In the genomic region with DNA sequence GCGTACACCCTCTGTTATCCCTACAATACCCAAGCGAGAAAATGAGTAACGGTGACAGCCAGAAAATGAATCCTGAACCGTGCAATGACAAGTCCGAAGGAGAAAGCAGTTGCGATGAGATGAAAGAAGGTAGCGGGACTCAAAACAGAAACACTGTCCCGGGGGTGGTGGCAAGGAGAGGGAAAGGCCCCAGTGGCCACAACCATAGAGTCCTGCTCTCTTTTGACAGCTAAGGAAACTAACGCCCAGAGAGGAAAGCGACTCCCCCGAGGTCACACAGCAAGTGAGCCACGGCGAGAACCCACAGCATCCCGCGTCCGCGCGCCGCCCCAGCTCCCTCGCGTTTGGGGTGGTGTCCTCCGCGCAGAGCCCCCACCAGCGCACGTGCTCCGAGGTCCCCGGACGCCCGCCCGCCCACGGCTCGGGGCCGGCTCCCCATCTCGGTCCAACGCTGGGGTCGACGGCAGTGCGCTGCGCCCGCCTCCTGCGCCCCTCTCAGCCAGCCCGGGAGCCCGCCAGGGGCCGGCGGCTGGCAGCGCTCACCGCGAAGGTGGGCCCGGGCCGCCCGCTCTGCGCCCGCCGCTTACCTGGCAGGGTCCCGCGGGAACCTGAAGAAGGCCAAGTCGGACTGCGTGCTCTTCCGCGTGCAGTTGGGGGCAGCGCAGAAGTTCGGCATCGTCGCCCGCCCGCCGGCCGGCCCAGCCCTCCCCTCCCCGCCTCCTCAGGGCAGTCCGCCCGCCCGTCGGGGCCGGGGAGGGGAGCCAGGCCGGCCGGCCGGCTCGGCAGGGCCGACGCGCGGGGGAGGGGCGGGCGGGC, we compare ENCODE assay signal across 9 cellular contexts. TPM values are rescaled to one million over a fixed set of nuclear protein-coding genes. Genes with fewer than 3 reads are reported as not detected.
DNase-seq lines count a peak whose midpoint lies in the region; ATAC-seq, FAIRE-seq and TF ChIP-seq lines count a peak whose summit lies in the region.
"Had no signal": no experiment of that assay in that cellular context is flagged by ENCODE, and none has a peak within 500 bp of the region (broad histone marks: within the 10 kb centered on the region; RNA-seq: fewer than 3 reads in every experiment).

No MANE protein-coding gene starts in this region.

- peak overlapping the region; percentile 92 for H3K4me3 Mint-ChIP-seq in Caco-2 (ENCODE audit: unreplicated experiment)
- H3K4me3 Mint-ChIP-seq in activated CD8-positive, alpha-beta T cell treated with anti-CD3 and anti-CD28 coated beads, Interleukin-2, amount 10 ng/mL, durations not matched to agents 7 days and 5 days: peak overlapping the region; percentile 94

- CTCF ChIA-PET in Caco-2 (lab: Charles Lee) (no interaction called here), endothelial cell of umbilical vein (lab: Charles Lee) (no interaction called here)
- CTCF ChIA-PET in activated CD8-positive, alpha-beta T cell treated with anti-CD3 and anti-CD28 coated beads, Interleukin-2, amount 10 ng/mL, durations not matched to agents 7 days and 5 days (lab: Charles Lee): interaction anchor here (1.1 kb wide), 1 partner anchor 173 kb away, joined by 5 read pairs; no protein-coding TSS in a partner anchor

- no peak for TF ChIP-seq CTCF in Caco-2 (IDR thresholded peaks at IDR 0.05; ENCODE audit: insufficient read depth in 1 of 2, low read depth in 1 of 2, low read length in 1 of 2, severe bottlenecking in 1 of 2, unreplicated experiment in 1 of 2)
- no peak for TF ChIP-seq CTCF in endothelial cell of umbilical vein (IDR thresholded peaks at IDR 0.05; ENCODE audit: extremely low read depth in 1 of 2, insufficient read depth in 1 of 2, low read depth in 1 of 2, low read length in 2 of 2)

- dilution Hi-C loops in endothelial cell of umbilical vein (cut with MboI; ENCODE audit: extremely low pct_ligation_motif_present, low sequenced_read_pairs): no loop called here

- H3K4me1 Mint-ChIP-seq in Caco-2 (ENCODE audit: low read depth, unreplicated experiment): peaks cover 33% of the 10 kb centered on the region
- peaks cover 48% of the 10 kb centered on the region for H3K4me1 Mint-ChIP-seq in activated CD8-positive, alpha-beta T cell treated with anti-CD3 and anti-CD28 coated beads, Interleukin-2, amount 10 ng/mL, durations not matched to agents 7 days and 5 days (ENCODE audit: low read depth)

- H3K9me2 ChIP-seq in Karpas-422 (replicated peaks; ENCODE audit: insufficient read depth, low read length): no peaks in the 10 kb centered on the region

- H3K9me3 Mint-ChIP-seq in Caco-2 (ENCODE audit: unreplicated experiment): no peaks in the 10 kb centered on the region
- H3K9me3 Mint-ChIP-seq in activated CD8-positive, alpha-beta T cell treated with anti-CD3 and anti-CD28 coated beads, Interleukin-2, amount 10 ng/mL, durations not matched to agents 7 days and 5 days (ENCODE audit: insufficient read depth): no peaks in the 10 kb centered on the region

- H4K20me1 ChIP-seq in Karpas-422 (ENCODE audit: insufficient read depth, low read depth, low read length): peaks cover 16% of the 10 kb centered on the region; the same call in 1 of the 2 replicates
- no peaks in the 10 kb centered on the region for H4K20me1 ChIP-seq in endothelial cell of umbilical vein (replicated peaks; ENCODE audit: control insufficient read depth, extremely low read depth, insufficient read depth, low read length)

- H3K9ac ChIP-seq in Karpas-422 (ENCODE audit: low read length) (peak overlapping the region; percentile 89), endothelial cell of umbilical vein (replicated peaks; ENCODE audit: extremely low read depth, insufficient read depth, low read length) (peak overlapping the region; percentile 58)

- H3K9me1 ChIP-seq in endothelial cell of umbilical vein (replicated peaks; ENCODE audit: control insufficient read depth, extremely low read depth, insufficient read depth, low read length): no peaks in the 10 kb centered on the region

- H3K27ac Mint-ChIP-seq in Caco-2 (ENCODE audit: unreplicated experiment): peak overlapping the region; percentile 19
- peak overlapping the region; percentile 96 for H3K27ac Mint-ChIP-seq in activated CD8-positive, alpha-beta T cell treated with anti-CD3 and anti-CD28 coated beads, Interleukin-2, amount 10 ng/mL, durations not matched to agents 7 days and 5 days

- DNase-seq in Caco-2 (no peak), Karpas-422 (peak; percentile 69), endothelial cell of umbilical vein (ENCODE audit: low read depth, low spot score) (peak; percentile 28), NCI-H1048 (lab: John Stamatoyannopoulos, UW) (no peak)
- DNase-seq in activated CD8-positive, alpha-beta T cell treated with anti-CD3 and anti-CD28 coated beads, Interleukin-2, amount 10 ng/mL, durations not matched to agents 7 days and 5 days: peak; percentile 66
- DNase-seq in stimulated activated CD8-positive, alpha-beta memory T cell treated with anti-CD3 and anti-CD28 coated beads, Interleukin-7, amount 100 ng/mL, for 48 hours (ENCODE audit: extremely low read depth in 1 of 2, low read depth in 1 of 2): peak; percentile 36 to 51

- H3K4me3 ChIP-seq in Caco-2 (ENCODE audit: low read depth, low read length) (peak overlapping the region; percentile 75), Karpas-422 (ENCODE audit: low read length) (peak overlapping the region; percentile 84), endothelial cell of umbilical vein (replicated peaks in 1 of 3; ENCODE audit: insufficient read depth in 1 of 3, low read depth in 1 of 3, low read length in 3 of 3) (peak overlapping the region; percentile 62 to 75 (median 71)), muscle layer of duodenum (ENCODE audit: low read depth in 1 of 2, low read length in 2 of 2) (peak overlapping the region; percentile 82 to 91)

- H3K79me2 ChIP-seq in Karpas-422 (ENCODE audit: low read length): peaks cover 64% of the 10 kb centered on the region
- peaks cover 51% of the 10 kb centered on the region for H3K79me2 ChIP-seq in endothelial cell of umbilical vein (ENCODE audit: control insufficient read depth, insufficient read depth, low read length)

- POLR2A ChIA-PET in Caco-2 (lab: Charles Lee) (interaction anchor here (0.8 kb wide), 1 partner anchor 26 kb away, joined by 3 read pairs; no protein-coding TSS in a partner anchor), endothelial cell of umbilical vein (lab: Charles Lee) (interaction anchor here (0.6 kb wide), 1 partner anchor 8 kb away, joined by 4 read pairs; no protein-coding TSS in a partner anchor)
- POLR2A ChIA-PET in activated CD8-positive, alpha-beta T cell treated with anti-CD3 and anti-CD28 coated beads, Interleukin-2, amount 10 ng/mL, durations not matched to agents 7 days and 5 days (lab: Charles Lee): interaction anchor here (0.7 to 1.6 kb wide), 3 partner anchors 10 to 170 kb away, joined by 3 to 6 read pairs (median 4); no protein-coding TSS in a partner anchor

- no peak for TF ChIP-seq POLR2A in endothelial cell of umbilical vein (IDR thresholded peaks at IDR 0.05; ENCODE audit: low read depth, low read length)

- H3K4me1 ChIP-seq in Caco-2 (peaks cover 20% of the 10 kb centered on the region), Karpas-422 (ENCODE audit: low read length) (peaks cover 60% of the 10 kb centered on the region), endothelial cell of umbilical vein (ENCODE audit: control insufficient read depth, extremely low read depth, insufficient read depth, low read length) (peaks cover 18% of the 10 kb centered on the region), muscle layer of duodenum (ENCODE audit: control insufficient read depth in 1 of 2, insufficient read depth in 2 of 2, low read length in 2 of 2) (peaks cover 11 to 40% of the 10 kb centered on the region in 2 donors)

- H3K27me3 Mint-ChIP-seq in Caco-2 (ENCODE audit: insufficient read depth, unreplicated experiment): no peaks in the 10 kb centered on the region
- H3K27me3 Mint-ChIP-seq in activated CD8-positive, alpha-beta T cell treated with anti-CD3 and anti-CD28 coated beads, Interleukin-2, amount 10 ng/mL, durations not matched to agents 7 days and 5 days (ENCODE audit: low read depth): no peaks in the 10 kb centered on the region

- peak; percentile 13 for ATAC-seq in GM21529 (IDR thresholded peaks at IDR 0.05; ENCODE audit: unreplicated experiment)
- peak; percentile 64 for ATAC-seq in activated CD8-positive, alpha-beta T cell treated with anti-CD3 and anti-CD28 coated beads, Interleukin-2, amount 10 ng/mL, durations not matched to agents 7 days and 5 days

- peak; percentile 59 for FAIRE-seq in endothelial cell of umbilical vein (lab: Jason Lieb, UNC)
- FAIRE-seq: endometrium had no signal

- BruUV-seq in Caco-2 (replicated peaks; lab: Mats Ljungman, UMichigan) (no TSS peak), endothelial cell of umbilical vein (replicated peaks; lab: Mats Ljungman, UMichigan) (TSS peak; percentile 62)

- H3K9me3 ChIP-seq in Caco-2 (no peaks in the 10 kb centered on the region), Karpas-422 (ENCODE audit: low read length) (no peaks in the 10 kb centered on the region), endothelial cell of umbilical vein (replicated peaks; ENCODE audit: control insufficient read depth, insufficient read depth, low read length) (no peaks in the 10 kb centered on the region), muscle layer of duodenum (ENCODE audit: control insufficient read depth in 1 of 2, low read length in 2 of 2) (no peaks in the 10 kb centered on the region)

- H3K36me3 Mint-ChIP-seq in Caco-2 (ENCODE audit: insufficient read depth, unreplicated experiment): peaks cover 22% of the 10 kb centered on the region
- H3K36me3 Mint-ChIP-seq in activated CD8-positive, alpha-beta T cell treated with anti-CD3 and anti-CD28 coated beads, Interleukin-2, amount 10 ng/mL, durations not matched to agents 7 days and 5 days (ENCODE audit: low read depth): peaks cover 11% of the 10 kb centered on the region

- H3K27ac ChIP-seq in Karpas-422 (ENCODE audit: low read length) (peak overlapping the region; percentile 62), endothelial cell of umbilical vein (ENCODE audit: insufficient read depth, low read depth, low read length) (peak overlapping the region; percentile 27), muscle layer of duodenum (ENCODE audit: low read length) (peak overlapping the region; percentile 28)

- H3K36me3 ChIP-seq in Caco-2 (ENCODE audit: control insufficient read depth, insufficient read depth, low read length): no peaks in the 10 kb centered on the region
- H3K36me3 ChIP-seq in Karpas-422 (ENCODE audit: insufficient read depth, low read length): no peaks in the 10 kb centered on the region
- no peaks in the 10 kb centered on the region for H3K36me3 ChIP-seq in endothelial cell of umbilical vein (ENCODE audit: control insufficient read depth in 2 of 2, extremely low read depth in 1 of 2, insufficient read depth in 2 of 2, low read length in 2 of 2)
- H3K36me3 ChIP-seq in muscle layer of duodenum (ENCODE audit: control insufficient read depth in 1 of 2, insufficient read depth in 2 of 2, low read length in 2 of 2): peaks cover 0 to 5% of the 10 kb centered on the region in 2 donors

- H3K27me3 ChIP-seq in Caco-2 (replicated peaks; ENCODE audit: control insufficient read depth, insufficient read depth, low read length): no peaks in the 10 kb centered on the region
- H3K27me3 ChIP-seq in Karpas-422 (ENCODE audit: low read length): no peaks in the 10 kb centered on the region
- H3K27me3 ChIP-seq in endothelial cell of umbilical vein (ENCODE audit: control insufficient read depth in 2 of 2, insufficient read depth in 2 of 2, low read length in 2 of 2): no peaks in the 10 kb centered on the region
- H3K27me3 ChIP-seq in muscle layer of duodenum (ENCODE audit: low read depth, low read length): no peaks in the 10 kb centered on the region

- intact Hi-C loops in Caco-2 (cut with micrococcal nuclease; ENCODE audit: unreplicated experiment): loop anchor here (2.0 kb wide), 2 partner anchors 144 to 170 kb away; no protein-coding TSS in a partner anchor
- intact Hi-C loops in endothelial cell of umbilical vein (cut with micrococcal nuclease): loop anchor here (2.0 to 5.0 kb wide), 3 partner anchors 143 to 292 kb away; a partner anchor contains a TSS

- no peak overlapping the region for H2AFZ ChIP-seq in Karpas-422 (ENCODE audit: low read length)
- peak overlapping the region; percentile 79 for H2AFZ ChIP-seq in endothelial cell of umbilical vein (ENCODE audit: low read depth, low read length)

- H3K4me2 ChIP-seq in Karpas-422 (ENCODE audit: low read depth, low read length, poor library complexity, severe bottlenecking): peak overlapping the region; percentile 90
- peak overlapping the region; percentile 95 for H3K4me2 ChIP-seq in endothelial cell of umbilical vein (ENCODE audit: insufficient read depth, low read length)

RNA-seq across cellular contexts. Expression of a gene that starts 0.6 kb away (rescaled TPM):
- 99.9 and 102 TPM in 2 replicates for total RNA-seq in Caco-2 (2022)
- total RNA-seq in Karpas-422 (2014; rRNA removed; shearing (Covaris generic); ENCODE audit: low replicate concordance): 59.7 and 126 TPM in 2 replicates
- 10 to 100 TPM; 50.8 to 53.1 TPM for total RNA-seq in activated CD8-positive, alpha-beta T cell treated with anti-CD3 and anti-CD28 coated beads, Interleukin-2, amount 10 ng/mL, durations not matched to agents 7 days and 5 days
- 32.3 and 36.7 TPM in 2 replicates for total RNA-seq in endothelial cell of umbilical vein
- polyA plus RNA-seq in endothelial cell of umbilical vein: 10.0 and 12.2 TPM in 2 replicates
- 18.3 and 19.8 TPM in 2 replicates for polyA plus RNA-seq in endothelial cell of umbilical vein (2011; cell fraction: cytosol; rRNA removed)
- polyA plus RNA-seq in endothelial cell of umbilical vein (2011; cell fraction: nucleus; rRNA removed): 12.5 and 20.0 TPM in 2 replicates
- 29.8 and 42.9 TPM in 2 replicates for polyA plus RNA-seq in endothelial cell of umbilical vein (2012)
- polyA minus RNA-seq in endothelial cell of umbilical vein: 14.5 and 15.6 TPM in 2 replicates
- 22.9 TPM for polyA minus RNA-seq in endothelial cell of umbilical vein (2011; cell fraction: cytosol; rRNA and poly(A)+ RNA removed)
- polyA minus RNA-seq in endothelial cell of umbilical vein (2011; cell fraction: nucleus; rRNA and poly(A)+ RNA removed): 13.0 and 19.6 TPM in 2 replicates

RNA-seq across cellular contexts. Expression of a gene that starts 0.8 kb away (rescaled TPM):
- total RNA-seq in Caco-2 (2022) (13.0 and 15.8 TPM in 2 replicates), endothelial cell of umbilical vein (0.99 and 2.8 TPM in 2 replicates)
- total RNA-seq in Karpas-422 (2014; rRNA removed; shearing (Covaris generic); ENCODE audit: low replicate concordance): 15.8 and 18.5 TPM in 2 replicates
- 1 to 10 TPM; 3.5 to 4.0 TPM for total RNA-seq in activated CD8-positive, alpha-beta T cell treated with anti-CD3 and anti-CD28 coated beads, Interleukin-2, amount 10 ng/mL, durations not matched to agents 7 days and 5 days
- polyA plus RNA-seq in endothelial cell of umbilical vein: 0.97 and 1.0 TPM in 2 replicates
- 0.63 and 0.79 TPM in 2 replicates for polyA plus RNA-seq in endothelial cell of umbilical vein (2011; cell fraction: cytosol; rRNA removed)
- polyA plus RNA-seq in endothelial cell of umbilical vein (2011; cell fraction: nucleus; rRNA removed): 3.4 and 4.0 TPM in 2 replicates
- polyA plus RNA-seq in endothelial cell of umbilical vein (2012): 0.95 and 1.6 TPM in 2 replicates
- polyA minus RNA-seq in endothelial cell of umbilical vein: 1.8 and 2.4 TPM in 2 replicates
- 1.2 TPM for polyA minus RNA-seq in endothelial cell of umbilical vein (2011; cell fraction: cytosol; rRNA and poly(A)+ RNA removed)
- polyA minus RNA-seq in endothelial cell of umbilical vein (2011; cell fraction: nucleus; rRNA and poly(A)+ RNA removed): 1.7 and 2.7 TPM in 2 replicates

Comparison
In these comparisons a context has a peak if more than half of its experiments do, and no peak if none do; other contexts are left out.
1. DNase-seq: peak in Karpas-422 (single experiment), activated CD8-positive, alpha-beta T cell treated with anti-CD3 and anti-CD28 coated beads, Interleukin-2, amount 10 ng/mL, durations not matched to agents 7 days and 5 days (single experiment), endothelial cell of umbilical vein (single experiment) and stimulated activated CD8-positive, alpha-beta memory T cell treated with anti-CD3 and anti-CD28 coated beads, Interleukin-7, amount 100 ng/mL, for 48 hours (2 of 2); none in Caco-2 (0 of 2) and NCI-H1048 (single experiment).
2. Peak in every context shown above with its lines, with median percentiles within 50 percentile points of each other: H3K4me3 ChIP-seq and H3K27ac ChIP-seq.